20 cellular contexts compared by ENCODE assay signal in genomic region chr17:18006495-18007239, GRCh38. TPM values are rescaled to one million over a fixed set of nuclear protein-coding genes. Genes with fewer than 3 reads are reported as not detected.
DNase-seq lines count a peak whose midpoint lies in the region; ATAC-seq, FAIRE-seq and TF ChIP-seq lines count a peak whose summit lies in the region.
"Had no signal": no experiment of that assay in that cellular context is flagged by ENCODE, and none has a peak within 500 bp of the region (broad histone marks: within the 10 kb centered on the region; RNA-seq: fewer than 3 reads in every experiment).

No MANE protein-coding gene starts in this region.

- no peak overlapping the region for H3K14ac ChIP-seq in neuronal stem cell (ENCODE audit: low read length)

- H4K8ac ChIP-seq in neuronal stem cell (ENCODE audit: low read depth, low read length) = no peak overlapping the region

- no peak overlapping the region for H3K9ac ChIP-seq in PC-3 (ENCODE audit: low read length)
- peak overlapping the region; percentile 68 for H3K9ac ChIP-seq in neuronal stem cell (ENCODE audit: low read depth, low read length, poor library complexity)
- H3K9ac ChIP-seq: GM23248 had no signal

- H2BK12ac ChIP-seq in neuronal stem cell (ENCODE audit: low read length) = peak overlapping the region; percentile 85

- WGBS in neuronal stem cell (ENCODE audit: extremely low coverage in 2 of 2, insufficient read length in 2 of 2, insufficient replicate concordance in 1 of 2), 2 donors = no CpG with 5 or more reads among the region's 31 CpGs
- WGBS in tibial nerve, 2 donors = 71 to 76% methylated on average over 27 to 31 of the region's 31 CpGs

- no peak overlapping the region for H3K27ac ChIP-seq in GM23338 (ENCODE audit: low read depth)
- H3K27ac ChIP-seq in PC-3 (ENCODE audit: low read length) = no peak overlapping the region
- H3K27ac ChIP-seq in neuronal stem cell (replicated peaks; ENCODE audit: low read length) = no peak overlapping the region
- H3K27ac ChIP-seq in tibial nerve = no peak overlapping the region
- H3K27ac ChIP-seq: GM23248, Peyer's patch had no signal

- H3K79me1 ChIP-seq in neuronal stem cell (ENCODE audit: low read depth, low read length) = no peaks in the 10 kb centered on the region

- H3K27me3 ChIP-seq in GM23338 (ENCODE audit: insufficient read depth) (no peaks in the 10 kb centered on the region), PC-3 (ENCODE audit: low read length) (no peaks in the 10 kb centered on the region), neuronal stem cell (ENCODE audit: control insufficient read depth in 3 of 3, insufficient read depth in 3 of 3, low read depth in 1 of 3, low read length in 3 of 3) (no peaks in the 10 kb centered on the region), tibial nerve (no peaks in the 10 kb centered on the region)
- H3K27me3 ChIP-seq: Peyer's patch had no signal

- intact Hi-C loops in PC-3 (cut with micrococcal nuclease) = no loop called here

- H3K36me3 ChIP-seq in GM23338 (ENCODE audit: insufficient read depth) (no peaks in the 10 kb centered on the region), PC-3 (ENCODE audit: low read depth, low read length) (peaks cover 5% of the 10 kb centered on the region; the same call in 1 of the 2 replicates), neuronal stem cell (replicated peaks in 1 of 2; ENCODE audit: control insufficient read depth in 2 of 2, insufficient read depth in 2 of 2, low read length in 2 of 2) (peaks cover 0 to 5% of the 10 kb centered on the region in 2 donors), tibial nerve (peaks cover 0 to 59% (median 0%) of the 10 kb centered on the region in 3 donors)
- H3K36me3 ChIP-seq: Peyer's patch had no signal

- POLR2A ChIA-PET in PC-3 (lab: Charles Lee; ENCODE audit: unreplicated experiment) = no interaction called here

- H3K18ac ChIP-seq in neuronal stem cell (ENCODE audit: low read length) = peak overlapping the region; percentile 20

- H3K9me3 Mint-ChIP-seq in GM23338 = peaks cover 3% of the 10 kb centered on the region; the same call in 1 of the 3 replicates
- H3K9me3 Mint-ChIP-seq: CD4-positive, alpha-beta T cell had no signal

- no peaks in the 10 kb centered on the region for H3K4me1 ChIP-seq in GM23338 (ENCODE audit: insufficient read depth)
- peaks cover 39% of the 10 kb centered on the region for H3K4me1 ChIP-seq in PC-3 (ENCODE audit: insufficient read depth, low read length)
- H3K4me1 ChIP-seq in neuronal stem cell (ENCODE audit: control insufficient read depth in 2 of 2, insufficient read depth in 1 of 2, low read depth in 1 of 2, low read length in 2 of 2) = peaks cover 0 to 4% of the 10 kb centered on the region in 2 donors
- H3K4me1 ChIP-seq in tibial nerve = no peaks in the 10 kb centered on the region
- H3K4me1 ChIP-seq: Peyer's patch had no signal

- no TSS peak for BruUV-seq in PC-3 (replicated peaks; lab: Mats Ljungman, UMichigan)

- H3K23ac ChIP-seq in neuronal stem cell (ENCODE audit: low read depth, low read length, poor library complexity) = peak overlapping the region; percentile 18

- no peak overlapping the region for H2BK5ac ChIP-seq in neuronal stem cell (ENCODE audit: low read length)

- no peak overlapping the region for H3K4ac ChIP-seq in neuronal stem cell (ENCODE audit: low read length)

- H3K27me3 Mint-ChIP-seq in GM23338 (ENCODE audit: insufficient read depth, low read depth, poor library complexity) = peaks cover 12% of the 10 kb centered on the region
- H3K27me3 Mint-ChIP-seq: CD4-positive, alpha-beta T cell had no signal

- H4K91ac ChIP-seq in neuronal stem cell (ENCODE audit: low read depth, low read length, poor library complexity) = no peak overlapping the region

- peak overlapping the region; percentile 69 for H2BK120ac ChIP-seq in neuronal stem cell (ENCODE audit: low read depth, low read length)

- DNase-seq in GM23338 (ENCODE audit: low spot score) (peak; percentile 40), PC-3 (no peak), iPS-NIHi11 (ENCODE audit: low spot score) (peak; percentile 82), neuronal stem cell (ENCODE audit: low spot score) (no peak), RCC 7860 (ENCODE audit: low spot score) (no peak), tibial nerve (ENCODE audit: low spot score in 2 of 2) (no peak), SIG-M5 (lab: John Stamatoyannopoulos, UW) (no peak)
- DNase-seq: CD4-positive, alpha-beta T cell; DMS79 treated with DMSO at 0.1 percent for 48 hours; GDM1; GM23248; Kasumi-1; NCI-H2171; NCI-H82; Peyer's patch; SHP77 treated with DMSO at 0.1 percent for 48 hours had no signal

- no peak for TF ChIP-seq EP300 in tibial nerve (IDR thresholded peaks at IDR 0.05)

- H3F3A ChIP-seq in GM23338 (replicated peaks; ENCODE audit: low read depth) = no peaks in the 10 kb centered on the region
- no peaks in the 10 kb centered on the region for H3F3A ChIP-seq in PC-3 (ENCODE audit: low read length, unreplicated experiment)

- 0 out of 4 replicates have a peak, but pooled peaks of 1 of the 2 experiments have one; percentile 21 for TF ChIP-seq CTCF in GM23338 (conservative IDR thresholded peaks at IDR 0.05; ENCODE audit: low read depth in 2 of 2)
- 0 out of 2 replicates have a peak, but pooled peaks have one; percentile 1 for TF ChIP-seq CTCF in PC-3 (conservative IDR thresholded peaks at IDR 0.05; ENCODE audit: low read depth, low read length)
- TF ChIP-seq CTCF in tibial nerve (IDR thresholded peaks at IDR 0.05) = no peak

- peaks cover 8% of the 10 kb centered on the region; the same call in 2 of the 3 replicates for H3K4me1 Mint-ChIP-seq in GM23338

- H3K4me3 ChIP-seq in GM23338 (no peak overlapping the region), PC-3 (ENCODE audit: low read length) (no peak overlapping the region), neuronal stem cell (ENCODE audit: low read length in 2 of 2) (no peak overlapping the region), tibial nerve (no peak overlapping the region)
- H3K4me3 ChIP-seq: GM23248, Peyer's patch had no signal

- H3K79me2 ChIP-seq in GM23338 (replicated peaks; ENCODE audit: insufficient read depth) (no peaks in the 10 kb centered on the region), PC-3 (ENCODE audit: low read length) (no peaks in the 10 kb centered on the region)

- no peak overlapping the region for H3K4me3 Mint-ChIP-seq in GM23338
- H3K4me3 Mint-ChIP-seq: CD4-positive, alpha-beta T cell had no signal

- TF ChIP-seq POLR2A in tibial nerve (IDR thresholded peaks at IDR 0.05) = no peak

- peak; percentile 71 for ATAC-seq in GM23338
- no peak for ATAC-seq in PC-3
- ATAC-seq in HG03439 (IDR thresholded peaks at IDR 0.05; ENCODE audit: unreplicated experiment) = no peak

- H3K27ac Mint-ChIP-seq in GM23338 = no peak overlapping the region
- H3K27ac Mint-ChIP-seq: CD4-positive, alpha-beta T cell had no signal

- H3K9me3 ChIP-seq in PC-3 (ENCODE audit: low read length) (no peaks in the 10 kb centered on the region), neuronal stem cell (replicated peaks in 1 of 2; ENCODE audit: control insufficient read depth in 2 of 2, insufficient read depth in 1 of 2, low read depth in 1 of 2, low read length in 2 of 2) (peaks cover 0 to 3% of the 10 kb centered on the region in 2 donors), tibial nerve (peaks cover 0 to 3% (median 0%) of the 10 kb centered on the region in 4 donors)
- H3K9me3 ChIP-seq: Peyer's patch had no signal

- H3K9me2 ChIP-seq in GM23338 (ENCODE audit: insufficient read depth) = no peaks in the 10 kb centered on the region
- no peaks in the 10 kb centered on the region for H3K9me2 ChIP-seq in PC-3 (replicated peaks; ENCODE audit: low read length)

- no peak overlapping the region for H2AK5ac ChIP-seq in neuronal stem cell (ENCODE audit: low read depth, low read length)

- H2BK15ac ChIP-seq in neuronal stem cell (ENCODE audit: low read length) = peak overlapping the region; percentile 62

- H3K4me2 ChIP-seq in GM23338 = no peak overlapping the region
- no peak overlapping the region for H3K4me2 ChIP-seq in PC-3 (ENCODE audit: low read length)
- no peak overlapping the region for H3K4me2 ChIP-seq in neuronal stem cell (ENCODE audit: insufficient read depth, low read length, poor library complexity, severe bottlenecking)

- CTCF ChIA-PET in PC-3 (lab: Charles Lee) = no interaction called here

- FAIRE-seq in RCC 7860 (lab: Jason Lieb, UNC) = no peak
- FAIRE-seq: D721Med, GM12892, GM19239 had no signal

- H4K20me1 ChIP-seq in GM23338 (replicated peaks; ENCODE audit: insufficient read depth) (no peaks in the 10 kb centered on the region), PC-3 (ENCODE audit: low read length) (no peaks in the 10 kb centered on the region)

- H2AFZ ChIP-seq in GM23338 (no peak overlapping the region), PC-3 (ENCODE audit: low read length) (no peak overlapping the region), neuronal stem cell (ENCODE audit: low read length) (no peak overlapping the region)
- H2AFZ ChIP-seq: GM23248 had no signal

- H3K36me3 Mint-ChIP-seq in GM23338 (ENCODE audit: low read depth) = no peaks in the 10 kb centered on the region

TF ChIP-seq in GM23338, 12 proteins besides CTCF, POLR2A, EP300 and RAD21 (continues in another document):
- no peak for TF ChIP-seq EZH2 (IDR thresholded peaks at IDR 0.05; ENCODE audit: low read depth, unreplicated experiment)

RNA-seq across cellular contexts. Expression of gene ATPAF2, which starts 32.3 kb away (rescaled TPM):
- 25.7 and 33.4 TPM in 2 replicates for total RNA-seq in GM23338 (2014; rRNA removed; shearing (Covaris generic))
- 24.3 and 24.7 TPM in 2 replicates for polyA plus RNA-seq in GM23338 (2016; fragmentation: Nextera tagmentation; extraction: Ambion mirVana)
- total RNA-seq in PC-3 (2014; rRNA removed) (34.7 and 40.5 TPM in 2 replicates), tibial nerve (10 to 100 TPM; 24.0 to 43.7 (median 35.5) TPM)
- 18.5 TPM for polyA plus RNA-seq in neuronal stem cell (2013, experiment 1 of 2)
- polyA plus RNA-seq in neuronal stem cell (2013, experiment 2 of 2) = 19.0 TPM

RNA-seq across cellular contexts. Expression of gene GID4, which starts 32.5 kb away (rescaled TPM):
- 11.2 and 11.8 TPM in 2 replicates for total RNA-seq in GM23338 (2014; rRNA removed; shearing (Covaris generic))
- 5.6 and 6.3 TPM in 2 replicates for polyA plus RNA-seq in GM23338 (2016; fragmentation: Nextera tagmentation; extraction: Ambion mirVana)
- total RNA-seq in PC-3 (2014; rRNA removed) (7.3 and 9.7 TPM in 2 replicates), tibial nerve (10 to 100 TPM; 13.2 to 19.4 (median 16.0) TPM)
- polyA plus RNA-seq in neuronal stem cell (2013, experiment 1 of 2) = 9.7 TPM
- polyA plus RNA-seq in neuronal stem cell (2013, experiment 2 of 2) = 10.5 TPM

RNA-seq across cellular contexts. Expression of gene DRC3, which starts 34.0 kb away (rescaled TPM):
- not detected in 2 replicates for total RNA-seq in GM23338 (2014; rRNA removed; shearing (Covaris generic))
- polyA plus RNA-seq in GM23338 (2016; fragmentation: Nextera tagmentation; extraction: Ambion mirVana) = 0.42 and 1.1 TPM in 2 replicates
- total RNA-seq in PC-3 (2014; rRNA removed) (1.9 and 2.2 TPM in 2 replicates), tibial nerve (1 to 10 TPM; 4.3 to 8.6 (median 6.0) TPM)
- 1.1 TPM for polyA plus RNA-seq in neuronal stem cell (2013, experiment 1 of 2)
- polyA plus RNA-seq in neuronal stem cell (2013, experiment 2 of 2) = 0.62 TPM

RNA-seq across cellular contexts. Expression of gene TOM1L2, which starts 34.5 kb away (rescaled TPM):
- 3.0 and 3.3 TPM in 2 replicates for total RNA-seq in GM23338 (2014; rRNA removed; shearing (Covaris generic))
- 1.7 and 3.3 TPM in 2 replicates for polyA plus RNA-seq in GM23338 (2016; fragmentation: Nextera tagmentation; extraction: Ambion mirVana)
- total RNA-seq in PC-3 (2014; rRNA removed) = 53.3 and 77.1 TPM in 2 replicates
- polyA plus RNA-seq in neuronal stem cell (2013, experiment 1 of 2) = 11.3 TPM
- polyA plus RNA-seq in neuronal stem cell (2013, experiment 2 of 2) = 12.2 TPM
- 100 to 1,000 TPM in 1 of 4 donors, 10 to 100 TPM in 3; 83.4 to 109 (median 96.8) TPM for total RNA-seq in tibial nerve

Comparison
In these comparisons a context has a peak if more than half of its experiments do, and no peak if none do; other contexts are left out.
1. DNase-seq: peak in GM23338 (single experiment) and iPS-NIHi11 (single experiment); none in PC-3 (single experiment), neuronal stem cell (single experiment), RCC 7860 (single experiment), tibial nerve (0 of 2) and SIG-M5 (single experiment).